Comparison of ENCODE assay signal across 1 cellular context in genomic region chr18:32019251-32019943, GRCh38.
TF ChIP-seq lines count a peak whose summit lies in the region.

No MANE protein-coding gene starts in this region.

TF ChIP-seq in HepG2, 621 proteins besides CTCF, POLR2A, EP300 and RAD21 (continued from another document and continues in another):
- TF ChIP-seq PAXIP1 (CRISPR knock-in tag; conservative IDR thresholded peaks at IDR 0.05) (peak; percentile 86), TCF7L2 (IDR thresholded peaks at IDR 0.05; ENCODE audit: low read depth, low read length) (no peak), ZBTB21 (CRISPR knock-in tag; IDR thresholded peaks at IDR 0.05) (no peak), HIC2 (CRISPR knock-in tag; IDR thresholded peaks at IDR 0.05; ENCODE audit: low read depth) (no peak), ZKSCAN8 (CRISPR knock-in tag; IDR thresholded peaks at IDR 0.05; ENCODE audit: borderline replicate concordance) (peak; percentile 42; the same call in 1 of the 2 replicates), MATR3 (CRISPR knock-in tag; IDR thresholded peaks at IDR 0.05) (no peak), AHR (CRISPR knock-in tag; IDR thresholded peaks at IDR 0.05) (no peak), ZSCAN31 (CRISPR knock-in tag; IDR thresholded peaks at IDR 0.05; ENCODE audit: low read depth) (peak; percentile 70), NR2F1 (CRISPR knock-in tag; IDR thresholded peaks at IDR 0.05) (no peak; a peak in 1 of 4 replicates), ZBTB37 (CRISPR knock-in tag; IDR thresholded peaks at IDR 0.05) (no peak), GLMP (CRISPR knock-in tag; IDR thresholded peaks at IDR 0.05; ENCODE audit: borderline replicate concordance) (no peak), RERE (CRISPR knock-in tag; IDR thresholded peaks at IDR 0.05; ENCODE audit: low read depth) (peak; percentile 37; the same call in 1 of the 2 replicates), STAT6 (CRISPR knock-in tag; IDR thresholded peaks at IDR 0.05; ENCODE audit: borderline replicate concordance) (no peak), HOMEZ (CRISPR knock-in tag; IDR thresholded peaks at IDR 0.05; ENCODE audit: low read depth) (no peak), ZNF512 (CRISPR knock-in tag; IDR thresholded peaks at IDR 0.05) (no peak), HNF4G (IDR thresholded peaks at IDR 0.05; ENCODE audit: borderline replicate concordance, low read depth, low read length) (peak; percentile 55; the same call in 1 of the 2 replicates), HNF4G (CRISPR knock-in tag; IDR thresholded peaks at IDR 0.05; ENCODE audit: borderline replicate concordance, low read depth) (peak; percentile 43; the same call in 1 of the 2 replicates), YEATS2 (CRISPR knock-in tag; IDR thresholded peaks at IDR 0.05; ENCODE audit: borderline replicate concordance) (0 out of 2 replicates have a peak, but pooled peaks have one; percentile 24), ZNF451 (CRISPR knock-in tag; IDR thresholded peaks at IDR 0.05) (no peak), MEIS1 (CRISPR knock-in tag; IDR thresholded peaks at IDR 0.05; ENCODE audit: borderline replicate concordance) (no peak), ZNF34 (CRISPR knock-in tag; IDR thresholded peaks at IDR 0.05; ENCODE audit: borderline replicate concordance) (no peak; the same call in 1 of the 2 replicates), ZSCAN21 (CRISPR knock-in tag; IDR thresholded peaks at IDR 0.05; ENCODE audit: borderline replicate concordance) (peak; percentile 28; the same call in 1 of the 2 replicates), RARA (CRISPR knock-in tag; IDR thresholded peaks at IDR 0.05) (peak; percentile 56), ZNF773 (CRISPR knock-in tag; IDR thresholded peaks at IDR 0.05; ENCODE audit: borderline replicate concordance) (no peak; the same call in 1 of the 2 replicates), ZBTB8A (CRISPR knock-in tag; IDR thresholded peaks at IDR 0.05; ENCODE audit: borderline replicate concordance, low read depth) (no peak), CREM (IDR thresholded peaks at IDR 0.05) (0 out of 2 replicates have a peak, but pooled peaks have one; percentile 22), CREM (CRISPR knock-in tag; IDR thresholded peaks at IDR 0.05) (no peak), EZH2 (conservative IDR thresholded peaks at IDR 0.05; ENCODE audit: low read depth, low read length) (no peak), ZNF740 (CRISPR knock-in tag; IDR thresholded peaks at IDR 0.05) (no peak), SIN3A (IDR thresholded peaks at IDR 0.05; ENCODE audit: borderline replicate concordance, low read depth, low read length) (peak; percentile 33; the same call in 1 of the 2 replicates), SMAD9 (CRISPR knock-in tag; IDR thresholded peaks at IDR 0.05) (no peak), ZNF207 (IDR thresholded peaks at IDR 0.05; ENCODE audit: borderline replicate concordance) (no peak), GATAD1 (CRISPR knock-in tag; IDR thresholded peaks at IDR 0.05) (no peak), LBX2 (CRISPR knock-in tag; IDR thresholded peaks at IDR 0.05; ENCODE audit: borderline replicate concordance) (no peak), ZNF333 (CRISPR knock-in tag; IDR thresholded peaks at IDR 0.05; ENCODE audit: borderline replicate concordance) (no peak), FOXO4 (CRISPR knock-in tag; conservative IDR thresholded peaks at IDR 0.05) (no peak)
